8 cellular contexts compared by ENCODE assay signal in genomic region chr16:1645914-1646525, GRCh38. TPM values are rescaled to one million over a fixed set of nuclear protein-coding genes. Genes with fewer than 3 reads are reported as not detected.
A peak's percentile ranks its signal among the peaks of the same experiment; 100 is the strongest.
DNase-seq lines count a peak whose midpoint lies in the region; ATAC-seq and TF ChIP-seq lines count a peak whose summit lies in the region.
"Had no signal": no experiment of that assay in that cellular context is flagged by ENCODE, and none has a peak within 500 bp of the region (broad histone marks: within the 10 kb centered on the region; RNA-seq: fewer than 3 reads in every experiment).

No MANE protein-coding gene starts in this region.

- DNase-seq in LNCaP clone FGC (ENCODE audit: low read depth) (peak; percentile 90), foreskin fibroblast (peak; percentile 39), germinal center (ENCODE audit: low spot score) (no peak), Right ventricle myocardium inferior (ENCODE audit: missing footprints) (no peak)
- DNase-seq in activated CD4-positive, alpha-beta T cell treated with anti-CD3 and anti-CD28 coated beads, Interleukin-2, amount 50 U/mL, for 24 hours (ENCODE audit: low read depth in 1 of 2, low spot score in 1 of 2): peak; percentile 3 to 30
- peak; percentile 29 to 35 for DNase-seq in stimulated activated CD8-positive, alpha-beta memory T cell treated with anti-CD3 and anti-CD28 coated beads, Interleukin-7, amount 100 ng/mL, for 4 hours (ENCODE audit: low read depth in 2 of 2)

- no peak for TF ChIP-seq CTCF in LNCaP clone FGC (IDR thresholded peaks at IDR 0.05; ENCODE audit: control insufficient read depth, extremely low read depth, insufficient read depth)
- no peak for TF ChIP-seq CTCF in foreskin fibroblast (IDR thresholded peaks at IDR 0.05; ENCODE audit: low read depth, low read length)

- H3K4me3 ChIP-seq in LNCaP clone FGC (ENCODE audit: low read depth, low read length): no peak overlapping the region
- no peak overlapping the region for H3K4me3 ChIP-seq in foreskin fibroblast (ENCODE audit: low read depth in 1 of 2, low read length in 2 of 2)
- H3K4me3 ChIP-seq: upper lobe of left lung had no signal

- intact Hi-C loops in Right ventricle myocardium inferior (cut with DNase I): no loop called here

- ATAC-seq in HG03571 (IDR thresholded peaks at IDR 0.05; ENCODE audit: unreplicated experiment): no peak
- no peak for ATAC-seq in Right ventricle myocardium inferior

RNA-seq across cellular contexts. Expression of gene JPT2, which starts 32.1 kb away (rescaled TPM):
- total RNA-seq in Right ventricle myocardium inferior: 41.5 TPM

RNA-seq across cellular contexts. Expression of gene CRAMP1, which starts 33.9 kb away (rescaled TPM):
- 9.8 TPM for total RNA-seq in Right ventricle myocardium inferior

RNA-seq across cellular contexts. Expression of gene IFT140, which starts 34.1 kb away (rescaled TPM):
- total RNA-seq in Right ventricle myocardium inferior: 7.2 TPM

RNA-seq across cellular contexts. Expression of gene MAPK8IP3, which starts 60.0 kb away (rescaled TPM):
- total RNA-seq in Right ventricle myocardium inferior: 66.4 TPM

Comparison
In these comparisons a context has a peak if more than half of its experiments do, and no peak if none do; other contexts are left out.
1. DNase-seq: peak in LNCaP clone FGC (single experiment), activated CD4-positive, alpha-beta T cell treated with anti-CD3 and anti-CD28 coated beads, Interleukin-2, amount 50 U/mL, for 24 hours (2 of 2), foreskin fibroblast (2 of 2) and stimulated activated CD8-positive, alpha-beta memory T cell treated with anti-CD3 and anti-CD28 coated beads, Interleukin-7, amount 100 ng/mL, for 4 hours (2 of 2); none in germinal center (single experiment) and Right ventricle myocardium inferior (single experiment).